Comparison of ENCODE assay signal across 17 cellular contexts in the genomic region with DNA sequence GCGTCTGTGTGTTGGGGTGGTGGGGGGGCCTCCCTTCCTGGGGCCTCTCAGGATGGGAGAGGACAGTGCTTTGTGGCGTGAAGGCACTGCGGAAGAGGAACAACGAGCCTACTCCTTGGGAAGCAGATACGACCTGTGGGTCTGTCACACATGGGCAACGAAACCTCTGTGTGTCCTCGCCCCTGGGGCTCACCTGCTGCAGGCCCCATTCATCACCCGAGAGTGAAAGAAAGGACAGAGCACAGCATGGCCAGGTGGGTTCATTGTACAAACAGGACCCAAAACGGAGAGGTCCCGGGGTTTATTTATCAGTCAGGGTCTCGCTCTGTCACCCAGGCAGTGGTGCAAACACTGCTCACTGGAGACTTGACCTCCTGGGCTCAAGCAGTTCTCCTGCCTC.
"Had no signal": no experiment of that assay in that cellular context is flagged by ENCODE, and none has a peak within 500 bp of the region (broad histone marks: within the 10 kb centered on the region; RNA-seq: fewer than 3 reads in every experiment).

No MANE protein-coding gene starts in this region.

- H3K9me3 Mint-ChIP-seq: activated CD4-positive, alpha-beta T cell treated with anti-CD3 and anti-CD28 coated beads, Interleukin-2, amount 10 ng/mL, durations not matched to agents 7 days and 5 days had no signal

- H3K27ac ChIP-seq: gastrocnemius medialis, heart left ventricle, lower lobe of right lung, neutrophil, parathyroid adenoma, skin epidermis had no signal

- H3K4me3 ChIP-seq: dorsolateral prefrontal cortex, gastrocnemius medialis, heart left ventricle, lower lobe of right lung, skin epidermis, transverse colon had no signal

- H3K27me3 ChIP-seq: dorsolateral prefrontal cortex, gastrocnemius medialis, heart left ventricle, transverse colon had no signal

- H3K36me3 ChIP-seq: gastrocnemius medialis, heart left ventricle, lower lobe of right lung, neutrophil, transverse colon had no signal

- H3K9me3 ChIP-seq: gastrocnemius medialis, heart left ventricle, lower lobe of right lung, neutrophil, transverse colon had no signal

- H3K4me3 Mint-ChIP-seq: activated CD4-positive, alpha-beta T cell treated with anti-CD3 and anti-CD28 coated beads, Interleukin-2, amount 10 ng/mL, durations not matched to agents 7 days and 5 days; activated naive CD8-positive, alpha-beta T cell had no signal

- H3K27me3 Mint-ChIP-seq: activated CD4-positive, alpha-beta T cell treated with anti-CD3 and anti-CD28 coated beads, Interleukin-2, amount 10 ng/mL, durations not matched to agents 7 days and 5 days; activated naive CD8-positive, alpha-beta T cell had no signal

- H3K27ac Mint-ChIP-seq: activated CD4-positive, alpha-beta T cell treated with anti-CD3 and anti-CD28 coated beads, Interleukin-2, amount 10 ng/mL, durations not matched to agents 7 days and 5 days; activated naive CD8-positive, alpha-beta T cell had no signal

- ATAC-seq: gastrocnemius medialis; heart left ventricle; left cardiac atrium; stimulated activated naive CD8-positive, alpha-beta T cell treated with anti-CD3 and anti-CD28 coated beads, Interleukin-15, Interleukin-2, amounts not matched to agents 100 U/mL and 50 U/mL, for 24 hours had no signal

- H3K4me1 Mint-ChIP-seq: activated CD4-positive, alpha-beta T cell treated with anti-CD3 and anti-CD28 coated beads, Interleukin-2, amount 10 ng/mL, durations not matched to agents 7 days and 5 days had no signal

- H3K36me3 Mint-ChIP-seq: activated naive CD8-positive, alpha-beta T cell had no signal

- H3K4me1 ChIP-seq: gastrocnemius medialis, lower lobe of right lung, parathyroid adenoma had no signal

- DNase-seq: activated CD4-positive, alpha-beta T cell treated with anti-CD3 and anti-CD28 coated beads, Interleukin-2, amount 10 ng/mL, durations not matched to agents 7 days and 5 days; activated CD8-positive, alpha-beta memory T cell treated with anti-CD3 and anti-CD28 coated beads for 24 hours; activated gamma-delta T cell treated with Interleukin-2 at 50 U/mL for 16 hours; amniotic stem cell; dorsolateral prefrontal cortex; gastrocnemius medialis; heart left ventricle; left cardiac atrium; lower lobe of right lung; midbrain; stimulated activated CD4-positive, alpha-beta T cell treated with anti-CD3 and anti-CD28 coated beads, Interleukin-4, amount 100 ng/mL, for 24 hours; stimulated activated naive CD8-positive, alpha-beta T cell treated with anti-CD3 and anti-CD28 coated beads, Interleukin-15, Interleukin-2, amounts not matched to agents 100 U/mL and 50 U/mL, for 24 hours; transverse colon had no signal
